In the genomic region with DNA sequence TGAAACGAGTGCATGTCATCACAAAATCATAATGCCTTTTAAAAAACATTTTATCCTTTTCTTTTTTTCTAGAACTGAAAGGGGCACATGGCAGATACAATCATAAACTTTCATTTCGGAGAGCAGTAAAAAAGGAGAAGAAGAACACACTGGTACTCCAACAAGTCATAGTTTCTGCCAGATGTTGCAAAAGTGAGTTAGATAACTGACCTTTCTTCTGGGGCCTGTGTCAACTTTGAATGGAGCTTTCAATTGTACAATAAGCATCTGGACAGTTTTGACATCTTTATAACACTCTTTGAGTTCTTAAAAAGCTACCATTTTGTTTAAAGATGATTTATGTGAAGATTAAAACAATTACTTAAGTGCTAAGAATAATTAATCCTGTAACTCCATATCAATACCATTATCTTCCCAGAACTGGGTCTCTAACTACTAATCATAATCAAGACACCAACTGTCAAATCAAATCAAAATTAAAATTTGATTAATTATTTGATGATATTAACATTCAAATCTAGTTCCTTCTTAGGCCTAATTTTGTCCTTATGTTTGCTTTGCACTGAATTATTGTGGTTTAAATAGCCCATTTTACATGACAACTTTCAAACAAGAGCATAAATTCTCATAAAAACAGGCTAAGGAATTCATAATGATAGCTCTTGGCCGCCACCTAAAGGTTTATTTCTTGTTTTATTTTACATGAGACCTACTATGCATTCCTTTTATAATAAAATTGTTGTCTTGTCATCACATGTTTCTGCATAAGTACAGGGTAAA, we compare ENCODE assay signal across 1 cellular context.
TF ChIP-seq lines count a peak whose summit lies in the region.

No MANE protein-coding gene starts in this region.

TF ChIP-seq in K562, 482 proteins besides CTCF, POLR2A, EP300 and RAD21 (continued from another document):
- TF ChIP-seq ARID1B (IDR thresholded peaks at IDR 0.05) (peak; percentile 26; the same call in 1 of the 2 replicates), TCFL5 (CRISPR knock-in tag; conservative IDR thresholded peaks at IDR 0.05) (0 out of 2 replicates have a peak, but pooled peaks have one; percentile 32), BRD9 (IDR thresholded peaks at IDR 0.05; ENCODE audit: low read depth, partially characterized antibody) (peak; percentile 44), ZKSCAN1 (IDR thresholded peaks at IDR 0.05; ENCODE audit: low read depth, low read length) (peak; percentile 99)
- TF ChIP-seq, protein P1, sequence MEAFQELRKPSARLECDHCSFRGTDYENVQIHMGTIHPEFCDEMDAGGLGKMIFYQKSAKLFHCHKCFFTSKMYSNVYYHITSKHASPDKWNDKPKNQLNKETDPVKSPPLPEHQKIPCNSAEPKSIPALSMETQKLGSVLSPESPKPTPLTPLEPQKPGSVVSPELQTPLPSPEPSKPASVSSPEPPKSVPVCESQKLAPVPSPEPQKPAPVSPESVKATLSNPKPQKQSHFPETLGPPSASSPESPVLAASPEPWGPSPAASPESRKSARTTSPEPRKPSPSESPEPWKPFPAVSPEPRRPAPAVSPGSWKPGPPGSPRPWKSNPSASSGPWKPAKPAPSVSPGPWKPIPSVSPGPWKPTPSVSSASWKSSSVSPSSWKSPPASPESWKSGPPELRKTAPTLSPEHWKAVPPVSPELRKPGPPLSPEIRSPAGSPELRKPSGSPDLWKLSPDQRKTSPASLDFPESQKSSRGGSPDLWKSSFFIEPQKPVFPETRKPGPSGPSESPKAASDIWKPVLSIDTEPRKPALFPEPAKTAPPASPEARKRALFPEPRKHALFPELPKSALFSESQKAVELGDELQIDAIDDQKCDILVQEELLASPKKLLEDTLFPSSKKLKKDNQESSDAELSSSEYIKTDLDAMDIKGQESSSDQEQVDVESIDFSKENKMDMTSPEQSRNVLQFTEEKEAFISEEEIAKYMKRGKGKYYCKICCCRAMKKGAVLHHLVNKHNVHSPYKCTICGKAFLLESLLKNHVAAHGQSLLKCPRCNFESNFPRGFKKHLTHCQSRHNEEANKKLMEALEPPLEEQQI (IDR thresholded peaks at IDR 0.05) = 0 out of 2 replicates have a peak, but pooled peaks have one; percentile 10
- TF ChIP-seq, protein P2, sequence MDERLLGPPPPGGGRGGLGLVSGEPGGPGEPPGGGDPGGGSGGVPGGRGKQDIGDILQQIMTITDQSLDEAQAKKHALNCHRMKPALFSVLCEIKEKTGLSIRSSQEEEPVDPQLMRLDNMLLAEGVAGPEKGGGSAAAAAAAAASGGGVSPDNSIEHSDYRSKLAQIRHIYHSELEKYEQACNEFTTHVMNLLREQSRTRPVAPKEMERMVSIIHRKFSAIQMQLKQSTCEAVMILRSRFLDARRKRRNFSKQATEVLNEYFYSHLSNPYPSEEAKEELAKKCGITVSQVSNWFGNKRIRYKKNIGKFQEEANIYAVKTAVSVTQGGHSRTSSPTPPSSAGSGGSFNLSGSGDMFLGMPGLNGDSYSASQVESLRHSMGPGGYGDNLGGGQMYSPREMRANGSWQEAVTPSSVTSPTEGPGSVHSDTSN (CRISPR knock-in tag; IDR thresholded peaks at IDR 0.05; ENCODE audit: low read depth) = no peak
- TF ChIP-seq, protein P2 (tag; conservative IDR thresholded peaks at IDR 0.05; ENCODE audit: low read depth) = peak; percentile 61
- TF ChIP-seq, protein P3, sequence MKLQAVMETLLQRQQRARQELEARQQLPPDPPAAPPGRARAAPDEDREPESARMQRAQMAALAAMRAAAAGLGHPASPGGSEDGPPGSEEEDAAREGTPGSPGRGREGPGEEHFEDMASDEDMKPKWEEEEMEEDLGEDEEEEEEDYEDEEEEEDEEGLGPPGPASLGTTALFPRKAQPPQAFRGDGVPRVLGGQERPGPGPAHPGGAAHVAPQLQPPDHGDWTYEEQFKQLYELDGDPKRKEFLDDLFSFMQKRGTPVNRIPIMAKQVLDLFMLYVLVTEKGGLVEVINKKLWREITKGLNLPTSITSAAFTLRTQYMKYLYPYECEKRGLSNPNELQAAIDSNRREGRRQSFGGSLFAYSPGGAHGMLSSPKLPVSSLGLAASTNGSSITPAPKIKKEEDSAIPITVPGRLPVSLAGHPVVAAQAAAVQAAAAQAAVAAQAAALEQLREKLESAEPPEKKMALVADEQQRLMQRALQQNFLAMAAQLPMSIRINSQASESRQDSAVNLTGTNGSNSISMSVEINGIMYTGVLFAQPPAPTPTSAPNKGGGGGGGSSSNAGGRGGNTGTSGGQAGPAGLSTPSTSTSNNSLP (IDR thresholded peaks at IDR 0.05; ENCODE audit: borderline replicate concordance, low read depth, low read length) = peak; percentile 97
